Comparison of ENCODE assay signal across 13 cellular contexts in genomic region chrX:21645437-21646220, GRCh38. TPM values are rescaled to one million over a fixed set of nuclear protein-coding genes. Genes with fewer than 3 reads are reported as not detected.
"Had no signal": no experiment of that assay in that cellular context is flagged by ENCODE, and none has a peak within 500 bp of the region (broad histone marks: within the 10 kb centered on the region; RNA-seq: fewer than 3 reads in every experiment).

No MANE protein-coding gene starts in this region.

- DNase-seq: activated CD4-positive, alpha-beta T cell treated with anti-CD3 and anti-CD28 coated beads, Interleukin-2, amount 50 U/mL, for 4 hours; activated CD4-positive, CD25-positive, alpha-beta regulatory T cell treated with anti-CD3 and anti-CD28 coated beads, Interleukin-2, amount 50 U/mL, for 72 hours; activated naive CD4-positive, alpha-beta T cell treated with Interleukin-2 at 50 U/mL for 16 hours; dorsolateral prefrontal cortex; endodermal cell; erythroblast; hippocampal formation; left ventricle myocardium superior; psoas muscle; T-cell; T-helper 9 cell; upper lobe of left lung had no signal

RNA-seq across cellular contexts. Expression of gene KLHL34, which starts 12.5 kb away (rescaled TPM):
- polyA plus RNA-seq: cardiac muscle cell had no signal
